Comparison of ENCODE assay signal across 8 cellular contexts in genomic region chr4:47484169-47484568, GRCh38. TPM values are rescaled to one million over a fixed set of nuclear protein-coding genes. Genes with fewer than 3 reads are reported as not detected.
DNase-seq lines count a peak whose midpoint lies in the region; ATAC-seq lines count a peak whose summit lies in the region.

No MANE protein-coding gene starts in this region.

- peak overlapping the region; percentile 84 for H3K27ac Mint-ChIP-seq in T-helper 1 cell treated with Interleukin-12 subunit alpha and Interleukin-12 subunit beta and Interleukin-4 antibody, amounts not matched to agents 30 μg/mL and 1 μg/mL, for 36 hours
- H3K27ac Mint-ChIP-seq in IgD-negative memory B cell = peak overlapping the region; percentile 87 to 95 (median 95)
- peak overlapping the region; percentile 93 to 98 for H3K27ac Mint-ChIP-seq in effector memory CD8-positive, alpha-beta T cell
- peak overlapping the region; percentile 97 for H3K27ac Mint-ChIP-seq in stimulated activated naive B cell treated with anti-CD40 and anti-IgM and Interleukin-4, amounts not matched to agents 10 μg/mL and 1 μg/mL and 100 μg/mL, for 72 hours

- no peak for ATAC-seq in effector memory CD8-positive, alpha-beta T cell (replicated peaks)
- ATAC-seq in stimulated activated naive B cell treated with anti-CD40 and anti-IgM and Interleukin-4, amounts not matched to agents 10 μg/mL and 1 μg/mL and 100 μg/mL, for 72 hours (replicated peaks) = no peak

- H3K27me3 Mint-ChIP-seq in T-helper 1 cell treated with Interleukin-12 subunit alpha and Interleukin-12 subunit beta and Interleukin-4 antibody, amounts not matched to agents 30 μg/mL and 1 μg/mL, for 36 hours (ENCODE audit: low read depth) = peaks cover 12% of the 10 kb centered on the region
- H3K27me3 Mint-ChIP-seq in IgD-negative memory B cell = no peaks in the 10 kb centered on the region
- H3K27me3 Mint-ChIP-seq in effector memory CD8-positive, alpha-beta T cell = no peaks in the 10 kb centered on the region
- H3K27me3 Mint-ChIP-seq in stimulated activated naive B cell treated with anti-CD40 and anti-IgM and Interleukin-4, amounts not matched to agents 10 μg/mL and 1 μg/mL and 100 μg/mL, for 72 hours = no peaks in the 10 kb centered on the region

- H3K36me3 Mint-ChIP-seq in T-helper 1 cell treated with Interleukin-12 subunit alpha and Interleukin-12 subunit beta and Interleukin-4 antibody, amounts not matched to agents 30 μg/mL and 1 μg/mL, for 36 hours (ENCODE audit: low read depth) = no peaks in the 10 kb centered on the region
- H3K36me3 Mint-ChIP-seq in IgD-negative memory B cell = peaks cover 5% of the 10 kb centered on the region
- peaks cover 3% of the 10 kb centered on the region for H3K36me3 Mint-ChIP-seq in effector memory CD8-positive, alpha-beta T cell (ENCODE audit: insufficient read depth)
- H3K36me3 Mint-ChIP-seq in stimulated activated naive B cell treated with anti-CD40 and anti-IgM and Interleukin-4, amounts not matched to agents 10 μg/mL and 1 μg/mL and 100 μg/mL, for 72 hours = peaks cover 4 to 7% of the 10 kb centered on the region in 2 donors

- in situ Hi-C loops in ACHN (cut with HindIII; ENCODE audit: low pct_ligation_motif_present, low pct_unique_long_range_greater_than_20kb, low sequenced_read_pairs) = no loop called here

- H3K9me3 Mint-ChIP-seq in T-helper 1 cell treated with Interleukin-12 subunit alpha and Interleukin-12 subunit beta and Interleukin-4 antibody, amounts not matched to agents 30 μg/mL and 1 μg/mL, for 36 hours = no peaks in the 10 kb centered on the region
- no peaks in the 10 kb centered on the region for H3K9me3 Mint-ChIP-seq in IgD-negative memory B cell
- no peaks in the 10 kb centered on the region for H3K9me3 Mint-ChIP-seq in effector memory CD8-positive, alpha-beta T cell
- peaks cover 0 to 1% of the 10 kb centered on the region in 2 donors for H3K9me3 Mint-ChIP-seq in stimulated activated naive B cell treated with anti-CD40 and anti-IgM and Interleukin-4, amounts not matched to agents 10 μg/mL and 1 μg/mL and 100 μg/mL, for 72 hours

- H3K4me3 Mint-ChIP-seq in T-helper 1 cell treated with Interleukin-12 subunit alpha and Interleukin-12 subunit beta and Interleukin-4 antibody, amounts not matched to agents 30 μg/mL and 1 μg/mL, for 36 hours = peak overlapping the region; percentile 76
- peak overlapping the region; percentile 91 to 100 (median 97) for H3K4me3 Mint-ChIP-seq in IgD-negative memory B cell
- H3K4me3 Mint-ChIP-seq in effector memory CD8-positive, alpha-beta T cell = peak overlapping the region; percentile 89 to 100
- peak overlapping the region; percentile 31 to 65 for H3K4me3 Mint-ChIP-seq in stimulated activated naive B cell treated with anti-CD40 and anti-IgM and Interleukin-4, amounts not matched to agents 10 μg/mL and 1 μg/mL and 100 μg/mL, for 72 hours

- peaks cover 18% of the 10 kb centered on the region for H3K4me1 Mint-ChIP-seq in T-helper 1 cell treated with Interleukin-12 subunit alpha and Interleukin-12 subunit beta and Interleukin-4 antibody, amounts not matched to agents 30 μg/mL and 1 μg/mL, for 36 hours (ENCODE audit: low read depth)
- peaks cover 32 to 39% (median 33%) of the 10 kb centered on the region in 3 donors for H3K4me1 Mint-ChIP-seq in IgD-negative memory B cell
- peaks cover 18 to 29% of the 10 kb centered on the region in 2 donors for H3K4me1 Mint-ChIP-seq in effector memory CD8-positive, alpha-beta T cell (ENCODE audit: low read depth in 2 of 2)
- H3K4me1 Mint-ChIP-seq in stimulated activated naive B cell treated with anti-CD40 and anti-IgM and Interleukin-4, amounts not matched to agents 10 μg/mL and 1 μg/mL and 100 μg/mL, for 72 hours = peaks cover 16 to 36% of the 10 kb centered on the region in 2 donors

- DNase-seq in T-helper 1 cell (no peak), ACHN (no peak), GF-D8 (lab: John Stamatoyannopoulos, UW) (no peak), SW 1271 (lab: John Stamatoyannopoulos, UW) (no peak)
- DNase-seq in effector memory CD8-positive, alpha-beta T cell = no peak
- no peak for DNase-seq in stimulated activated naive B cell treated with anti-CD40 and anti-IgM and Interleukin-4, amounts not matched to agents 10 μg/mL and 1 μg/mL and 100 μg/mL, for 72 hours

RNA-seq across cellular contexts. Expression of gene ATP10D, which starts 0.9 kb away (rescaled TPM):
- 16.2 TPM for polyA plus RNA-seq in IgD-negative memory B cell

RNA-seq across cellular contexts. Expression of gene COMMD8, which starts 20.7 kb away (rescaled TPM):
- polyA plus RNA-seq in IgD-negative memory B cell = 44.6 TPM
